Comparison of ENCODE assay signal across 39 cellular contexts in the genomic region with DNA sequence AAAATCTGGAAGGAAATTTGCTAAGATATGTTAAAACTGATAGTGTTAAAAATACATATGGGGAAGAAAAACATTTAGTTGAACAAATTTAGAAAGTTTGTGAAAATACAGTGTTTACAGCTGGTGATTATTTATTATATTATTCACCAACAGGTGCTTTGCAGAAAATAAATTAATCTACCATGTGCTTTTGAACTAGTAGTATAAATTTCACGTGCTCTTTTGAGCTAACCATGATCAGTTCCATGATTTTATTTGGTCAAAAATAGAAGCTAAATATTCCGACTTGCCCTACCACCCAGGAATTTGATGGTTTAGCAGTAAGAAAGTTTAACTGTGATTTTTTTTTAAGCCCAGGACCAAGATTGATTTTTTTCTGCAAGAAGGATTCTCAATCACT.
"Had no signal": no experiment of that assay in that cellular context is flagged by ENCODE, and none has a peak within 500 bp of the region (broad histone marks: within the 10 kb centered on the region; RNA-seq: fewer than 3 reads in every experiment).

No MANE protein-coding gene starts in this region.

- H3K27me3 ChIP-seq: adrenal gland, ascending aorta, body of pancreas, brain microvascular endothelial cell, breast epithelium, cardiac muscle cell had no signal

- ATAC-seq: activated naive CD4-positive, alpha-beta T cell treated with anti-CD3 and anti-CD28 coated beads, Interleukin-2, amount 50 U/mL, for 72 hours; activated naive CD8-positive, alpha-beta T cell treated with anti-CD3 and anti-CD28 coated beads, Interleukin-2, amount 50 U/mL, for 24 hours; activated T-cell treated with anti-CD3 and anti-CD28 coated beads, Interleukin-2, amount 50 U/mL, for 4 hours; activated T-cell treated with anti-CD3 and anti-CD28 coated beads, Interleukin-2, amount 50 U/mL, for 72 hours; activated T-helper 17 cell treated with anti-CD3 and anti-CD28 coated beads, Interleukin-2, amount 50 U/mL, for 72 hours; body of pancreas had no signal

- H3K9me3 Mint-ChIP-seq: activated naive CD4-positive, alpha-beta T cell treated with anti-CD3 and anti-CD28 coated beads for 36 hours; activated naive CD4-positive, alpha-beta T cell treated with anti-CD3 and anti-CD28 coated beads, Interleukin-2, amount 10 ng/mL, durations not matched to agents 7 days and 5 days; activated naive CD4-positive, alpha-beta T cell treated with anti-CD3 and anti-CD28 coated beads, Interleukin-2, amount 50 U/mL, for 24 hours; activated naive CD8-positive, alpha-beta T cell treated with anti-CD3 and anti-CD28 coated beads, Interleukin-2, amount 50 U/mL, for 24 hours; activated T-cell treated with anti-CD3 and anti-CD28 coated beads, Interleukin-2, amount 50 U/mL, for 4 hours; activated T-helper 2 cell treated with anti-CD3 and anti-CD28 coated beads, Interferon-gamma antibody, Interleukin-2, Interleukin-4, amounts not matched to agents 10 μg/mL and 5 μg/mL and 100 μg/mL, durations not matched to agents 14 hours and 24 hours and 36 hours; central memory CD8-positive, alpha-beta T cell had no signal

- H3K27me3 Mint-ChIP-seq: activated naive CD4-positive, alpha-beta T cell treated with anti-CD3 and anti-CD28 coated beads, Interleukin-2, amount 10 ng/mL, durations not matched to agents 7 days and 5 days; activated naive CD4-positive, alpha-beta T cell treated with anti-CD3 and anti-CD28 coated beads, Interleukin-2, amount 50 U/mL, for 24 hours; activated naive CD8-positive, alpha-beta T cell; activated naive CD8-positive, alpha-beta T cell treated with anti-CD3 and anti-CD28 coated beads for 36 hours; activated naive CD8-positive, alpha-beta T cell treated with anti-CD3 and anti-CD28 coated beads, Interleukin-2, amount 10 ng/mL, durations not matched to agents 7 days and 5 days; activated naive CD8-positive, alpha-beta T cell treated with anti-CD3 and anti-CD28 coated beads, Interleukin-2, amount 50 U/mL, for 24 hours; activated T-cell treated with anti-CD3 and anti-CD28 coated beads, Interleukin-2, amount 50 U/mL, for 24 hours; activated T-helper 17 cell treated with anti-CD3 and anti-CD28 coated beads, Interleukin-2, amount 50 U/mL, for 72 hours; central memory CD8-positive, alpha-beta T cell had no signal

- H3K4me3 Mint-ChIP-seq: activated naive CD4-positive, alpha-beta T cell treated with anti-CD3 and anti-CD28 coated beads for 36 hours; activated naive CD4-positive, alpha-beta T cell treated with anti-CD3 and anti-CD28 coated beads, Interleukin-2, amount 10 ng/mL, durations not matched to agents 7 days and 5 days; activated naive CD4-positive, alpha-beta T cell treated with anti-CD3 and anti-CD28 coated beads, Interleukin-2, amount 50 U/mL, for 24 hours; activated naive CD8-positive, alpha-beta T cell; activated naive CD8-positive, alpha-beta T cell treated with anti-CD3 and anti-CD28 coated beads for 36 hours; activated naive CD8-positive, alpha-beta T cell treated with anti-CD3 and anti-CD28 coated beads, Interleukin-2, amount 10 ng/mL, durations not matched to agents 7 days and 5 days; activated naive CD8-positive, alpha-beta T cell treated with anti-CD3 and anti-CD28 coated beads, Interleukin-2, amount 50 U/mL, for 24 hours; activated T-cell treated with anti-CD3 and anti-CD28 coated beads, Interleukin-2, amount 50 U/mL, for 24 hours; activated T-cell treated with anti-CD3 and anti-CD28 coated beads, Interleukin-2, amount 50 U/mL, for 4 hours; activated T-cell treated with anti-CD3 and anti-CD28 coated beads, Interleukin-2, amount 50 U/mL, for 72 hours; activated T-helper 1 cell treated with anti-CD3 and anti-CD28 coated beads, Interleukin-12 subunit alpha, Interleukin-12 subunit beta, Interleukin-2, Interleukin-4 antibody, amounts not matched to agents 30 ng/mL and 10 ng/mL and 1 ng/mL, durations not matched to agents 14 hours and 24 hours and 36 hours; activated T-helper 17 cell treated with anti-CD3 and anti-CD28 coated beads, Interleukin-2, amount 50 U/mL, for 72 hours; brain; central memory CD8-positive, alpha-beta T cell had no signal

- H3K36me3 ChIP-seq: adrenal gland, ascending aorta, brain microvascular endothelial cell, breast epithelium, cardiac muscle cell had no signal

- H3K27ac ChIP-seq: adrenal gland, ascending aorta, body of pancreas, brain microvascular endothelial cell, breast epithelium, cardiac muscle cell had no signal

- H3K4me1 ChIP-seq: adrenal gland, ascending aorta, body of pancreas, breast epithelium had no signal

- H3K4me1 Mint-ChIP-seq: activated naive CD4-positive, alpha-beta T cell treated with anti-CD3 and anti-CD28 coated beads, Interleukin-2, amount 10 ng/mL, durations not matched to agents 7 days and 5 days; activated naive CD4-positive, alpha-beta T cell treated with anti-CD3 and anti-CD28 coated beads, Interleukin-2, amount 50 U/mL, for 24 hours; activated naive CD8-positive, alpha-beta T cell treated with anti-CD3 and anti-CD28 coated beads for 36 hours; activated naive CD8-positive, alpha-beta T cell treated with anti-CD3 and anti-CD28 coated beads, Interleukin-2, amount 10 ng/mL, durations not matched to agents 7 days and 5 days; activated naive CD8-positive, alpha-beta T cell treated with anti-CD3 and anti-CD28 coated beads, Interleukin-2, amount 50 U/mL, for 24 hours; activated T-helper 17 cell treated with anti-CD3 and anti-CD28 coated beads, Interleukin-2, amount 50 U/mL, for 72 hours; central memory CD8-positive, alpha-beta T cell had no signal

- H3K27ac Mint-ChIP-seq: activated naive CD4-positive, alpha-beta T cell treated with anti-CD3 and anti-CD28 coated beads for 36 hours; activated naive CD4-positive, alpha-beta T cell treated with anti-CD3 and anti-CD28 coated beads, Interleukin-2, amount 10 ng/mL, durations not matched to agents 7 days and 5 days; activated naive CD4-positive, alpha-beta T cell treated with anti-CD3 and anti-CD28 coated beads, Interleukin-2, amount 50 U/mL, for 24 hours; activated naive CD4-positive, alpha-beta T cell treated with anti-CD3 and anti-CD28 coated beads, Interleukin-2, amount 50 U/mL, for 72 hours; activated naive CD8-positive, alpha-beta T cell; activated naive CD8-positive, alpha-beta T cell treated with anti-CD3 and anti-CD28 coated beads for 36 hours; activated naive CD8-positive, alpha-beta T cell treated with anti-CD3 and anti-CD28 coated beads, Interleukin-2, amount 10 ng/mL, durations not matched to agents 7 days and 5 days; activated naive CD8-positive, alpha-beta T cell treated with anti-CD3 and anti-CD28 coated beads, Interleukin-2, amount 50 U/mL, for 24 hours; activated T-cell treated with anti-CD3 and anti-CD28 coated beads, Interleukin-2, amount 50 U/mL, for 24 hours; activated T-cell treated with anti-CD3 and anti-CD28 coated beads, Interleukin-2, amount 50 U/mL, for 72 hours; activated T-helper 1 cell treated with anti-CD3 and anti-CD28 coated beads, Interleukin-12 subunit alpha, Interleukin-12 subunit beta, Interleukin-2, Interleukin-4 antibody, amounts not matched to agents 30 ng/mL and 10 ng/mL and 1 ng/mL, durations not matched to agents 14 hours and 24 hours and 36 hours; activated T-helper 17 cell treated with anti-CD3 and anti-CD28 coated beads, Interleukin-2, amount 50 U/mL, for 72 hours; activated T-helper 2 cell treated with anti-CD3 and anti-CD28 coated beads, Interferon-gamma antibody, Interleukin-2, Interleukin-4, amounts not matched to agents 10 μg/mL and 5 μg/mL and 100 μg/mL, durations not matched to agents 14 hours and 24 hours and 36 hours; brain had no signal

- H3K36me3 Mint-ChIP-seq: activated naive CD4-positive, alpha-beta T cell treated with anti-CD3 and anti-CD28 coated beads, Interleukin-2, amount 10 ng/mL, durations not matched to agents 7 days and 5 days; activated naive CD4-positive, alpha-beta T cell treated with anti-CD3 and anti-CD28 coated beads, Interleukin-2, amount 50 U/mL, for 72 hours; activated naive CD8-positive, alpha-beta T cell; activated naive CD8-positive, alpha-beta T cell treated with anti-CD3 and anti-CD28 coated beads for 36 hours; activated naive CD8-positive, alpha-beta T cell treated with anti-CD3 and anti-CD28 coated beads, Interleukin-2, amount 10 ng/mL, durations not matched to agents 7 days and 5 days; brain had no signal

- DNase-seq: activated effector memory CD4-positive, alpha-beta T cell treated with anti-CD3 and anti-CD28 coated beads, Interleukin-2, amount 50 U/mL, for 16 hours; activated effector memory CD4-positive, alpha-beta T cell treated with Interleukin-2 at 50 U/mL for 16 hours; activated gamma-delta T cell; activated gamma-delta T cell treated with Interleukin-2 at 50 U/mL for 16 hours; activated naive CD4-positive, alpha-beta T cell; activated naive CD4-positive, alpha-beta T cell treated with anti-CD3 and anti-CD28 coated beads for 36 hours; activated naive CD4-positive, alpha-beta T cell treated with anti-CD3 and anti-CD28 coated beads, Interleukin-2, amount 10 ng/mL, durations not matched to agents 7 days and 5 days; activated naive CD4-positive, alpha-beta T cell treated with anti-CD3 and anti-CD28 coated beads, Interleukin-2, amount 50 U/mL, for 16 hours; activated naive CD4-positive, alpha-beta T cell treated with Interleukin-2 at 50 U/mL for 16 hours; activated naive CD8-positive, alpha-beta T cell treated with anti-CD3 and anti-CD28 coated beads for 36 hours; activated naive CD8-positive, alpha-beta T cell treated with anti-CD3 and anti-CD28 coated beads, Interleukin-2, amount 10 ng/mL, durations not matched to agents 7 days and 5 days; activated naive CD8-positive, alpha-beta T cell treated with anti-CD3 and anti-CD28 coated beads, Interleukin-2, amount 50 U/mL, for 24 hours; activated T-cell treated with anti-CD3 and anti-CD28 coated beads, Interleukin-2, amount 50 U/mL, for 24 hours; activated T-cell treated with anti-CD3 and anti-CD28 coated beads, Interleukin-2, amount 50 U/mL, for 4 hours; activated T-cell treated with anti-CD3 and anti-CD28 coated beads, Interleukin-2, amount 50 U/mL, for 48 hours; activated T-cell treated with anti-CD3 and anti-CD28 coated beads, Interleukin-2, amount 50 U/mL, for 72 hours; adrenal gland; amniotic stem cell; amygdala; anterior cingulate cortex; aorta; body of pancreas; brain microvascular endothelial cell; caudate nucleus; central memory CD4-positive, alpha-beta T cell; cerebellar nuclear complex had no signal

- FAIRE-seq: bronchial epithelial cell, colon had no signal

- H3K9me3 ChIP-seq: adrenal gland, ascending aorta, body of pancreas had no signal

- H3K4me3 ChIP-seq: adrenal gland, ascending aorta, body of pancreas, breast epithelium, cardiac muscle cell had no signal
